1 cellular context compared by ENCODE assay signal in genomic region chr4:183099537-183100297, GRCh38.
TF ChIP-seq lines count a peak whose summit lies in the region.

No MANE protein-coding gene starts in this region.

TF ChIP-seq in HepG2, 621 proteins besides CTCF, POLR2A, EP300 and RAD21 (continued from another document and continues in another):
- TF ChIP-seq KIAA2018 (CRISPR knock-in tag; IDR thresholded peaks at IDR 0.05; ENCODE audit: borderline replicate concordance): no peak
- TF ChIP-seq DPF2 (CRISPR knock-in tag; IDR thresholded peaks at IDR 0.05; ENCODE audit: borderline replicate concordance, low read depth): no peak
- TF ChIP-seq ZNF841 (CRISPR knock-in tag; IDR thresholded peaks at IDR 0.05; ENCODE audit: borderline replicate concordance): no peak
- TF ChIP-seq RFXAP (CRISPR knock-in tag; IDR thresholded peaks at IDR 0.05; ENCODE audit: borderline replicate concordance): no peak
- TF ChIP-seq, protein P1, sequence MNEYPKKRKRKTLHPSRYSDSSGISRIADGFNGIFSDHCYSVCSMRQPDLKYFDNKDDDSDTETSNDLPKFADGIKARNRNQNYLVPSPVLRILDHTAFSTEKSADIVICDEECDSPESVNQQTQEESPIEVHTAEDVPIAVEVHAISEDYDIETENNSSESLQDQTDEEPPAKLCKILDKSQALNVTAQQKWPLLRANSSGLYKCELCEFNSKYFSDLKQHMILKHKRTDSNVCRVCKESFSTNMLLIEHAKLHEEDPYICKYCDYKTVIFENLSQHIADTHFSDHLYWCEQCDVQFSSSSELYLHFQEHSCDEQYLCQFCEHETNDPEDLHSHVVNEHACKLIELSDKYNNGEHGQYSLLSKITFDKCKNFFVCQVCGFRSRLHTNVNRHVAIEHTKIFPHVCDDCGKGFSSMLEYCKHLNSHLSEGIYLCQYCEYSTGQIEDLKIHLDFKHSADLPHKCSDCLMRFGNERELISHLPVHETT (CRISPR knock-in tag; conservative IDR thresholded peaks at IDR 0.05): no peak
- TF ChIP-seq ZNF207 (IDR thresholded peaks at IDR 0.05; ENCODE audit: borderline replicate concordance): no peak
- TF ChIP-seq ZNF839 (CRISPR knock-in tag; IDR thresholded peaks at IDR 0.05; ENCODE audit: borderline replicate concordance): no peak
- no peak for TF ChIP-seq ZNF713 (CRISPR knock-in tag; IDR thresholded peaks at IDR 0.05)
- no peak for TF ChIP-seq ZNF142 (CRISPR knock-in tag; IDR thresholded peaks at IDR 0.05)
- no peak for TF ChIP-seq JUND (CRISPR knock-in tag; IDR thresholded peaks at IDR 0.05)
- TF ChIP-seq, protein P2, sequence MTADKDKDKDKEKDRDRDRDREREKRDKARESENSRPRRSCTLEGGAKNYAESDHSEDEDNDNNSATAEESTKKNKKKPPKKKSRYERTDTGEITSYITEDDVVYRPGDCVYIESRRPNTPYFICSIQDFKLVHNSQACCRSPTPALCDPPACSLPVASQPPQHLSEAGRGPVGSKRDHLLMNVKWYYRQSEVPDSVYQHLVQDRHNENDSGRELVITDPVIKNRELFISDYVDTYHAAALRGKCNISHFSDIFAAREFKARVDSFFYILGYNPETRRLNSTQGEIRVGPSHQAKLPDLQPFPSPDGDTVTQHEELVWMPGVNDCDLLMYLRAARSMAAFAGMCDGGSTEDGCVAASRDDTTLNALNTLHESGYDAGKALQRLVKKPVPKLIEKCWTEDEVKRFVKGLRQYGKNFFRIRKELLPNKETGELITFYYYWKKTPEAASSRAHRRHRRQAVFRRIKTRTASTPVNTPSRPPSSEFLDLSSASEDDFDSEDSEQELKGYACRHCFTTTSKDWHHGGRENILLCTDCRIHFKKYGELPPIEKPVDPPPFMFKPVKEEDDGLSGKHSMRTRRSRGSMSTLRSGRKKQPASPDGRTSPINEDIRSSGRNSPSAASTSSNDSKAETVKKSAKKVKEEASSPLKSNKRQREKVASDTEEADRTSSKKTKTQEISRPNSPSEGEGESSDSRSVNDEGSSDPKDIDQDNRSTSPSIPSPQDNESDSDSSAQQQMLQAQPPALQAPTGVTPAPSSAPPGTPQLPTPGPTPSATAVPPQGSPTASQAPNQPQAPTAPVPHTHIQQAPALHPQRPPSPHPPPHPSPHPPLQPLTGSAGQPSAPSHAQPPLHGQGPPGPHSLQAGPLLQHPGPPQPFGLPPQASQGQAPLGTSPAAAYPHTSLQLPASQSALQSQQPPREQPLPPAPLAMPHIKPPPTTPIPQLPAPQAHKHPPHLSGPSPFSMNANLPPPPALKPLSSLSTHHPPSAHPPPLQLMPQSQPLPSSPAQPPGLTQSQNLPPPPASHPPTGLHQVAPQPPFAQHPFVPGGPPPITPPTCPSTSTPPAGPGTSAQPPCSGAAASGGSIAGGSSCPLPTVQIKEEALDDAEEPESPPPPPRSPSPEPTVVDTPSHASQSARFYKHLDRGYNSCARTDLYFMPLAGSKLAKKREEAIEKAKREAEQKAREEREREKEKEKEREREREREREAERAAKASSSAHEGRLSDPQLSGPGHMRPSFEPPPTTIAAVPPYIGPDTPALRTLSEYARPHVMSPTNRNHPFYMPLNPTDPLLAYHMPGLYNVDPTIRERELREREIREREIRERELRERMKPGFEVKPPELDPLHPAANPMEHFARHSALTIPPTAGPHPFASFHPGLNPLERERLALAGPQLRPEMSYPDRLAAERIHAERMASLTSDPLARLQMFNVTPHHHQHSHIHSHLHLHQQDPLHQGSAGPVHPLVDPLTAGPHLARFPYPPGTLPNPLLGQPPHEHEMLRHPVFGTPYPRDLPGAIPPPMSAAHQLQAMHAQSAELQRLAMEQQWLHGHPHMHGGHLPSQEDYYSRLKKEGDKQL (CRISPR knock-in tag; IDR thresholded peaks at IDR 0.05; ENCODE audit: low read depth): no peak
- TF ChIP-seq SIX1 (CRISPR knock-in tag; IDR thresholded peaks at IDR 0.05; ENCODE audit: borderline replicate concordance): no peak
- TF ChIP-seq ZBTB2 (CRISPR knock-in tag; IDR thresholded peaks at IDR 0.05; ENCODE audit: low read depth): no peak
- no peak for TF ChIP-seq ZNF33A (CRISPR knock-in tag; IDR thresholded peaks at IDR 0.05; ENCODE audit: borderline replicate concordance)
- no peak for TF ChIP-seq KLF9 (CRISPR knock-in tag; IDR thresholded peaks at IDR 0.05; ENCODE audit: low read depth)
- TF ChIP-seq ZNF468 (CRISPR knock-in tag; IDR thresholded peaks at IDR 0.05): no peak
- TF ChIP-seq PRDM4 (CRISPR knock-in tag; IDR thresholded peaks at IDR 0.05; ENCODE audit: borderline replicate concordance): no peak
- no peak for TF ChIP-seq ZNF850 (CRISPR knock-in tag; conservative IDR thresholded peaks at IDR 0.05)
- 0 out of 2 replicates have a peak, but pooled peaks have one; percentile 51 for TF ChIP-seq AKAP8 (CRISPR knock-in tag; IDR thresholded peaks at IDR 0.05)
